9 cellular contexts compared by ENCODE assay signal in the genomic region with DNA sequence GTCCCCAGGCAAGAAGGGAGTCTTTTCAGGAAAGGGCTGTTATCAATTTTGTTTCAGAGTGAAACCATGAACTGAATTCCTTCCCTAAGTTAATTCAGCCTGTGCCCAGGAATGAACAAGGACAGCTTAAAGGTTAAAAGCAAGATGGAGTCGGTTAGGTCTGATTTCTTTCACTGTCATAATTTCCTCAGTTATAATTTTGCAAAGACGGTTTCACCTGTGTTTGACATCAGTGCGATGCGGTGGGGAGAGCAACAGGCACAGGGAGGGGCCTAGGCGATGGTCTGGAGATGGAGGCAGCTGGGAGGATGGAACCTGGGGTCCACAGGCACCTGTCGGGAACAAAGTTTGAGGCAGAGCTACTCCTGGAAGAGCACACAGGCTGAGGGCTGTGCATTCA. TPM values are rescaled to one million over a fixed set of nuclear protein-coding genes. Genes with fewer than 3 reads are reported as not detected.
DNase-seq lines count a peak whose midpoint lies in the region; ATAC-seq and TF ChIP-seq lines count a peak whose summit lies in the region.
"Had no signal": no experiment of that assay in that cellular context is flagged by ENCODE, and none has a peak within 500 bp of the region (broad histone marks: within the 10 kb centered on the region; RNA-seq: fewer than 3 reads in every experiment).

No MANE protein-coding gene starts in this region.

- H3K27me3 ChIP-seq in iPS-20b (ENCODE audit: insufficient read depth, low read length) (no peaks in the 10 kb centered on the region), stomach (no peaks in the 10 kb centered on the region)

- H3K27me3 Mint-ChIP-seq in T-helper 2 cell treated with Interferon-gamma antibody and Interleukin-4, amounts not matched to agents 5 μg/mL and 100 μg/mL, for 36 hours (ENCODE audit: low read depth) = no peaks in the 10 kb centered on the region
- no peaks in the 10 kb centered on the region for H3K27me3 Mint-ChIP-seq in activated T-helper 17 cell treated with anti-CD3 and anti-CD28 coated beads, Interleukin-2, amount 50 U/mL, for 72 hours

- peaks cover 51% of the 10 kb centered on the region for H3K36me3 Mint-ChIP-seq in T-helper 2 cell treated with Interferon-gamma antibody and Interleukin-4, amounts not matched to agents 5 μg/mL and 100 μg/mL, for 36 hours (ENCODE audit: low read depth)
- H3K36me3 Mint-ChIP-seq in activated T-helper 17 cell treated with anti-CD3 and anti-CD28 coated beads, Interleukin-2, amount 50 U/mL, for 72 hours (ENCODE audit: low read depth) = peaks cover 54% of the 10 kb centered on the region

- DNase-seq in T-helper 2 cell treated with Interferon-gamma antibody and Interleukin-4, amounts not matched to agents 5 μg/mL and 100 μg/mL, for 36 hours (ENCODE audit: low spot score) = no peak
- DNase-seq in T-helper 2 cell (no peak), stomach (no peak), GM20000 (ENCODE audit: low spot score) (no peak), DMS53 treated with DMSO at 0.1 percent for 48 hours (lab: John Stamatoyannopoulos, UW; ENCODE audit: unreplicated experiment) (no peak)
- DNase-seq: SIG-M5 had no signal

- H3K9me3 ChIP-seq in iPS-20b (ENCODE audit: insufficient read depth, low read depth, low read length) (no peaks in the 10 kb centered on the region), stomach (no peaks in the 10 kb centered on the region)

- TF ChIP-seq POLR2A in stomach (IDR thresholded peaks at IDR 0.05) = no peak

- H3K27ac ChIP-seq in iPS-20b (ENCODE audit: low read length) = no peak overlapping the region
- H3K27ac ChIP-seq in stomach = peak overlapping the region; percentile 54 to 92 (median 90)

- TF ChIP-seq CTCF in stomach (IDR thresholded peaks at IDR 0.05) = no peak
- TF ChIP-seq CTCF in GM20000 (IDR thresholded peaks at IDR 0.05; ENCODE audit: extremely low read depth, missing control alignments) = no peak

- peaks cover 30% of the 10 kb centered on the region for H3K36me3 ChIP-seq in iPS-20b (ENCODE audit: insufficient read depth, low read depth, low read length)
- peaks cover 0 to 16% (median 2%) of the 10 kb centered on the region in 4 donors for H3K36me3 ChIP-seq in stomach

- H3K9me3 Mint-ChIP-seq in T-helper 2 cell treated with Interferon-gamma antibody and Interleukin-4, amounts not matched to agents 5 μg/mL and 100 μg/mL, for 36 hours = no peaks in the 10 kb centered on the region
- H3K9me3 Mint-ChIP-seq in activated T-helper 17 cell treated with anti-CD3 and anti-CD28 coated beads, Interleukin-2, amount 50 U/mL, for 72 hours = no peaks in the 10 kb centered on the region

- peak overlapping the region; percentile 98 for H3K27ac Mint-ChIP-seq in T-helper 2 cell treated with Interferon-gamma antibody and Interleukin-4, amounts not matched to agents 5 μg/mL and 100 μg/mL, for 36 hours
- H3K27ac Mint-ChIP-seq in activated T-helper 17 cell treated with anti-CD3 and anti-CD28 coated beads, Interleukin-2, amount 50 U/mL, for 72 hours = peak overlapping the region; percentile 98

- TF ChIP-seq EP300 in stomach (IDR thresholded peaks at IDR 0.05) = no peak

- H3K4me1 ChIP-seq in iPS-20b (ENCODE audit: insufficient read depth, low read length) = peaks cover 9% of the 10 kb centered on the region
- peaks cover 15 to 57% (median 43%) of the 10 kb centered on the region in 4 donors for H3K4me1 ChIP-seq in stomach

- H3K4me1 Mint-ChIP-seq in T-helper 2 cell treated with Interferon-gamma antibody and Interleukin-4, amounts not matched to agents 5 μg/mL and 100 μg/mL, for 36 hours (ENCODE audit: low read depth) = peaks cover 28% of the 10 kb centered on the region
- H3K4me1 Mint-ChIP-seq in activated T-helper 17 cell treated with anti-CD3 and anti-CD28 coated beads, Interleukin-2, amount 50 U/mL, for 72 hours = peaks cover 25% of the 10 kb centered on the region

- intact Hi-C loops in stomach (cut with DNase I; ENCODE audit: low total_unique reads) = no loop called here

- peak overlapping the region; percentile 96; the same call in 1 of the 2 replicates for H3K9ac ChIP-seq in iPS-20b (ENCODE audit: low read depth, low read length)

- 41 to 60% (median 51%) methylated on average over 6 of the region's 6 CpGs for WGBS in stomach, 5 donors

- H3K4me3 Mint-ChIP-seq in T-helper 2 cell treated with Interferon-gamma antibody and Interleukin-4, amounts not matched to agents 5 μg/mL and 100 μg/mL, for 36 hours = peak overlapping the region; percentile 98
- peak overlapping the region; percentile 99 for H3K4me3 Mint-ChIP-seq in activated T-helper 17 cell treated with anti-CD3 and anti-CD28 coated beads, Interleukin-2, amount 50 U/mL, for 72 hours

- H3K4me3 ChIP-seq in iPS-20b (ENCODE audit: low read length) = peak overlapping the region; percentile 95
- peak overlapping the region; percentile 80 to 97 (median 91) for H3K4me3 ChIP-seq in stomach

- ATAC-seq in activated T-helper 17 cell treated with anti-CD3 and anti-CD28 coated beads, Interleukin-2, amount 50 U/mL, for 72 hours (replicated peaks) = no peak
- no peak for ATAC-seq in GM21528 (IDR thresholded peaks at IDR 0.05; ENCODE audit: low FRiP score, unreplicated experiment)

RNA-seq across cellular contexts. Expression of a gene that starts 5.9 kb away (rescaled TPM):
- total RNA-seq in activated T-helper 17 cell treated with anti-CD3 and anti-CD28 coated beads, Interleukin-2, amount 50 U/mL, for 72 hours = 1 to 10 TPM; 6.0 to 7.5 TPM
- 10 to 100 TPM; 17.7 to 84.4 (median 69.4) TPM for total RNA-seq in stomach
- polyA plus RNA-seq in stomach = 10 to 100 TPM in 2 of 3 donors, 1 to 10 TPM in 1; 9.6 to 15.5 (median 11.8) TPM

RNA-seq across cellular contexts. Expression of a gene that starts 9.5 kb away (rescaled TPM):
- total RNA-seq in activated T-helper 17 cell treated with anti-CD3 and anti-CD28 coated beads, Interleukin-2, amount 50 U/mL, for 72 hours = 10 to 100 TPM; 16.8 to 20.6 TPM
- 10 to 100 TPM in 4 of 5 donors, not detected in 1; 10.4 to 60.6 (median 18.4) TPM for total RNA-seq in stomach
- polyA plus RNA-seq in stomach = 1 to 10 TPM; 3.0 to 5.2 (median 3.4) TPM

RNA-seq across cellular contexts. Expression of a gene that starts 29.1 kb away (rescaled TPM):
- total RNA-seq in activated T-helper 17 cell treated with anti-CD3 and anti-CD28 coated beads, Interleukin-2, amount 50 U/mL, for 72 hours = 10 to 100 TPM; 33.7 to 37.3 TPM
- total RNA-seq in stomach = 10 to 100 TPM; 18.0 to 52.7 (median 26.4) TPM
- 10 to 100 TPM in 1 of 3 donors, 1 to 10 TPM in 2; 2.7 to 14.5 (median 4.4) TPM for polyA plus RNA-seq in stomach

RNA-seq across cellular contexts. Expression of a gene that starts 51.1 kb away (rescaled TPM):
- 10 to 100 TPM; 16.0 to 21.0 TPM for total RNA-seq in activated T-helper 17 cell treated with anti-CD3 and anti-CD28 coated beads, Interleukin-2, amount 50 U/mL, for 72 hours
- total RNA-seq in stomach = 10 to 100 TPM in 2 of 5 donors, 1 to 10 TPM in 2, not detected in 1; 7.5 to 46.4 (median 13.0) TPM
- 1 to 10 TPM; 5.5 to 7.2 (median 5.7) TPM for polyA plus RNA-seq in stomach
